In genomic region chr18:9804517-9805104, GRCh38 we compare ENCODE assay signal across 14 cellular contexts.
DNase-seq lines count a peak whose midpoint lies in the region; ATAC-seq and TF ChIP-seq lines count a peak whose summit lies in the region.
"Had no signal": no experiment of that assay in that cellular context is flagged by ENCODE, and none has a peak within 500 bp of the region (broad histone marks: within the 10 kb centered on the region; RNA-seq: fewer than 3 reads in every experiment).

No MANE protein-coding gene starts in this region.

- peaks cover 22% of the 10 kb centered on the region for H3K4me1 ChIP-seq in neural progenitor cell

- no peak for DNase-seq in CD14-positive monocyte (ENCODE audit: low spot score)
- DNase-seq in NCI-H2196 (lab: John Stamatoyannopoulos, UW; ENCODE audit: unreplicated experiment), result peak; percentile 83
- no peak for DNase-seq in neural progenitor cell (ENCODE audit: low spot score)
- DNase-seq in cerebellum (ENCODE audit: low spot score), result no peak
- DNase-seq in stimulated activated naive CD4-positive, alpha-beta T cell treated with Interleukin-2 at 50 U/mL for 16 hours (lab: John Stamatoyannopoulos, UW), result no peak
- no peak for DNase-seq in NCI-H2227 (lab: John Stamatoyannopoulos, UW; ENCODE audit: unreplicated experiment)
- DNase-seq in cerebellar nuclear complex (lab: John Stamatoyannopoulos, UW), result no peak
- DNase-seq: activated CD4-positive, alpha-beta T cell treated with anti-CD3 and anti-CD28 coated beads, Interleukin-2, amount 50 U/mL, for 48 hours; Calu3 had no signal

- no peaks in the 10 kb centered on the region for H4K20me1 ChIP-seq in neural progenitor cell (ENCODE audit: low read depth)

- H3K4me3 Mint-ChIP-seq in CD14-positive monocyte, result peak overlapping the region; percentile 27 to 42
- H3K4me3 Mint-ChIP-seq in neural progenitor cell, result no peak overlapping the region

- TF ChIP-seq CTCF in CD14-positive monocyte (IDR thresholded peaks at IDR 0.05) (no peak), neural progenitor cell (IDR thresholded peaks at IDR 0.05) (no peak)

- H3K27me3 Mint-ChIP-seq in CD14-positive monocyte (ENCODE audit: low read depth in 3 of 3), result peaks cover 0 to 2% (median 0%) of the 10 kb centered on the region in 3 donors
- H3K27me3 Mint-ChIP-seq in neural progenitor cell (ENCODE audit: insufficient read depth, low read depth), result no peaks in the 10 kb centered on the region

- H3K27me3 ChIP-seq in neural progenitor cell, result no peaks in the 10 kb centered on the region
- H3K27me3 ChIP-seq: SJCRH30 had no signal

- no peak overlapping the region for H3K4me3 ChIP-seq in neural progenitor cell
- H3K4me3 ChIP-seq: GM23248, SJCRH30 had no signal

- H3K9me3 ChIP-seq in neural progenitor cell (ENCODE audit: low read depth), result no peaks in the 10 kb centered on the region
- H3K9me3 ChIP-seq: SJCRH30 had no signal

- no peaks in the 10 kb centered on the region for H3K36me3 ChIP-seq in neural progenitor cell
- H3K36me3 ChIP-seq: SJCRH30 had no signal

- peaks cover 50 to 78% of the 10 kb centered on the region in 2 donors for H3K36me3 Mint-ChIP-seq in CD14-positive monocyte
- peaks cover 4% of the 10 kb centered on the region for H3K36me3 Mint-ChIP-seq in neural progenitor cell
- H3K36me3 Mint-ChIP-seq: activated naive CD4-positive, alpha-beta T cell treated with anti-CD3 and anti-CD28 coated beads, Interleukin-2, amount 50 U/mL, for 72 hours had no signal

- no peak overlapping the region for H3K4me2 ChIP-seq in neural progenitor cell

- no peak overlapping the region for H3K27ac ChIP-seq in neural progenitor cell
- H3K27ac ChIP-seq: epithelial cell of prostate, GM23248, SJCRH30 had no signal

- peaks cover 18% of the 10 kb centered on the region for H3F3A ChIP-seq in neural progenitor cell (ENCODE audit: low read depth)

- H3K4me1 Mint-ChIP-seq in CD14-positive monocyte, result peaks cover 33% of the 10 kb centered on the region
- H3K4me1 Mint-ChIP-seq in neural progenitor cell, result peaks cover 42% of the 10 kb centered on the region

- intact Hi-C loops in CD14-positive monocyte (cut with micrococcal nuclease), result loop anchor here in 1 of 2 donors (10.0 kb wide), 1 partner anchor 190 kb away; the partner anchor contains the start of gene PPP4R1

- H3K79me2 ChIP-seq in neural progenitor cell (ENCODE audit: low read depth), result no peaks in the 10 kb centered on the region

- H3K27ac Mint-ChIP-seq in CD14-positive monocyte (peak overlapping the region; percentile 76 to 91 (median 83)), neural progenitor cell (peak overlapping the region; percentile 60)

- peak; percentile 63 for ATAC-seq in esophagus mucosa
- ATAC-seq: activated naive CD4-positive, alpha-beta T cell treated with anti-CD3 and anti-CD28 coated beads, Interleukin-2, amount 50 U/mL, for 72 hours had no signal

- peaks cover 0 to 3% (median 0%) of the 10 kb centered on the region in 7 donors for H3K9me3 Mint-ChIP-seq in CD14-positive monocyte
- peaks cover 10% of the 10 kb centered on the region for H3K9me3 Mint-ChIP-seq in neural progenitor cell
- H3K9me3 Mint-ChIP-seq: activated naive CD4-positive, alpha-beta T cell treated with anti-CD3 and anti-CD28 coated beads, Interleukin-2, amount 50 U/mL, for 72 hours had no signal

- no peak overlapping the region for H3K9ac ChIP-seq in neural progenitor cell
- H3K9ac ChIP-seq: GM23248 had no signal

- peak overlapping the region; percentile 82 for H2AFZ ChIP-seq in neural progenitor cell (replicated peaks)
- H2AFZ ChIP-seq: GM23248 had no signal
